19 cellular contexts compared by ENCODE assay signal in the genomic region with DNA sequence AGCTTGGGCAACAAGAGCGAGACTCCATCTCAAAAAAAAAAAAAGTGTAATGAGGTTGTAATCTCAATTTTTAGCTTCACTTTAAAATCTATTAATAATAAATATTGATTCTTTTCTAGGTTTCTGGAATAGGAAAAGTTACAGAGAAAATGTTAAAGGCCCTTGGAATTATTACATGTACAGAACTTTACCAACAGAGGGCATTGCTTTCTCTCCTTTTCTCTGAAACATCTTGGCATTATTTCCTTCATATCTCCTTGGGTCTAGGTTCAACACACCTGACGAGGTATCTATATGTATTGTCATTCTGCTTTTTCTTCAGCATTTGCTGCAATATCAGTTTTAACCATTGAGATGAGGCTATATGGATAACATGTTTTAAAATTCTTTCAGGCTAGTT. TPM values are rescaled to one million over a fixed set of nuclear protein-coding genes. Genes with fewer than 3 reads are reported as not detected.
DNase-seq lines count a peak whose midpoint lies in the region; ATAC-seq, FAIRE-seq and TF ChIP-seq lines count a peak whose summit lies in the region.
"Had no signal": no experiment of that assay in that cellular context is flagged by ENCODE, and none has a peak within 500 bp of the region (broad histone marks: within the 10 kb centered on the region; RNA-seq: fewer than 3 reads in every experiment).

No MANE protein-coding gene starts in this region.

- peaks cover 21% of the 10 kb centered on the region for H3K36me3 Mint-ChIP-seq in activated CD4-positive, alpha-beta T cell treated with anti-CD3 and anti-CD28 coated beads, Interleukin-2, amount 10 ng/mL, durations not matched to agents 7 days and 5 days (ENCODE audit: low read depth)
- H3K36me3 Mint-ChIP-seq in stimulated activated memory B cell treated with anti-CD40 and anti-IgM and Interleukin-4, amounts not matched to agents 10 μg/mL and 1 μg/mL and 100 μg/mL, for 72 hours: peaks cover 28% of the 10 kb centered on the region

- H3K27ac ChIP-seq in AG04450 (ENCODE audit: low read depth, low read length) (no peak overlapping the region), HCT116 (ENCODE audit: low read depth, low read length) (no peak overlapping the region), GM12878 (ENCODE audit: control insufficient read depth, insufficient read depth) (no peak overlapping the region), liver (ENCODE audit: low read depth in 1 of 2, low read length in 2 of 2) (no peak overlapping the region)
- H3K27ac ChIP-seq: dorsolateral prefrontal cortex, GM23248, HL-60 had no signal

- FAIRE-seq in GM12878 (lab: Jason Lieb, UNC): peak; percentile 27
- FAIRE-seq: RCC 7860 had no signal

- no peaks in the 10 kb centered on the region for H3K9me2 ChIP-seq in HCT116 (ENCODE audit: insufficient read depth)

- H3K36me3 ChIP-seq in HCT116 (ENCODE audit: control insufficient read depth in 1 of 2, insufficient read depth in 2 of 2, low read length in 2 of 2): 0 out of 4 replicates have a peak, but pooled peaks cover 0 to 2% of the 10 kb centered on the region in 2 experiments
- H3K36me3 ChIP-seq in GM12878 (ENCODE audit: control insufficient read depth in 2 of 2, insufficient read depth in 2 of 2, low read length in 1 of 2): peaks cover 0 to 20% of the 10 kb centered on the region in 2 experiments
- H3K36me3 ChIP-seq in liver (ENCODE audit: control insufficient read depth in 4 of 4, insufficient read depth in 3 of 4, low read depth in 1 of 4, low read length in 3 of 4): peaks cover 2 to 17% (median 9%) of the 10 kb centered on the region in 4 donors

- POLR2A ChIA-PET in AG04450 (lab: Yijun Ruan, JAX) (no interaction called here), HCT116 (lab: Charles Lee) (no interaction called here), GM12878 (lab: Charles Lee) (no interaction called here)
- POLR2A ChIA-PET in activated CD4-positive, alpha-beta T cell treated with anti-CD3 and anti-CD28 coated beads, Interleukin-2, amount 10 ng/mL, durations not matched to agents 7 days and 5 days (lab: Charles Lee): no interaction called here

- no peak overlapping the region for H3K4me3 ChIP-seq in AG04450 (ENCODE audit: low read depth, low read length)
- H3K4me3 ChIP-seq in HCT116 (replicated peaks in 1 of 2; ENCODE audit: low read depth in 1 of 2, low read length in 2 of 2): no peak overlapping the region
- H3K4me3 ChIP-seq in GM12878: no peak overlapping the region
- H3K4me3 ChIP-seq in liver (ENCODE audit: low read depth in 1 of 3, low read length in 3 of 3): no peak overlapping the region
- H3K4me3 ChIP-seq: dorsolateral prefrontal cortex, GM23248, MG63 had no signal

- H3K27me3 Mint-ChIP-seq in activated CD4-positive, alpha-beta T cell treated with anti-CD3 and anti-CD28 coated beads, Interleukin-2, amount 10 ng/mL, durations not matched to agents 7 days and 5 days: no peaks in the 10 kb centered on the region
- no peaks in the 10 kb centered on the region for H3K27me3 Mint-ChIP-seq in stimulated activated memory B cell treated with anti-CD40 and anti-IgM and Interleukin-4, amounts not matched to agents 10 μg/mL and 1 μg/mL and 100 μg/mL, for 72 hours
- H3K27me3 Mint-ChIP-seq: CD4-positive, alpha-beta T cell; naive B cell; T-helper 17 cell had no signal

- H2AFZ ChIP-seq in HCT116 (ENCODE audit: low read depth, low read length, poor library complexity, severe bottlenecking) (no peak overlapping the region), GM12878 (ENCODE audit: control insufficient read depth, low read depth, low read length) (no peak overlapping the region)
- H2AFZ ChIP-seq: GM23248 had no signal

- CTCF ChIA-PET in AG04450 (lab: Charles Lee): interaction anchor here (0.5 to 0.7 kb wide), 3 partner anchors 16 to 142 kb away, joined by 3 to 4 read pairs (median 4); no protein-coding TSS in a partner anchor
- CTCF ChIA-PET in HCT116 (lab: Charles Lee): no interaction called here
- CTCF ChIA-PET in GM12878 (lab: Yijun Ruan, JAX): interaction anchor here (0.6 to 1.6 kb wide), 6 partner anchors 8 to 1774 kb away, joined by 3 to 4 read pairs (median 3); no protein-coding TSS in a partner anchor
- CTCF ChIA-PET in activated CD4-positive, alpha-beta T cell treated with anti-CD3 and anti-CD28 coated beads, Interleukin-2, amount 10 ng/mL, durations not matched to agents 7 days and 5 days (lab: Charles Lee): no interaction called here

- H4K20me1 ChIP-seq in HCT116 (ENCODE audit: insufficient read depth): no peaks in the 10 kb centered on the region
- no peaks in the 10 kb centered on the region for H4K20me1 ChIP-seq in GM12878 (ENCODE audit: control insufficient read depth, insufficient read depth)

- no peak for TF ChIP-seq EP300 in GM12878 (IDR thresholded peaks at IDR 0.05; ENCODE audit: borderline replicate concordance in 1 of 2, control insufficient read depth in 1 of 2, low read depth in 2 of 2, low read length in 2 of 2)

- DNase-seq in AG04450 (ENCODE audit: low read depth, low spot score) (no peak), HCT116 (ENCODE audit: low read depth, low spot score) (no peak), GM12878 (ENCODE audit: low read depth, low spot score) (no peak), hypothalamus (lab: John Stamatoyannopoulos, UW) (no peak)
- DNase-seq in activated CD4-positive, alpha-beta T cell treated with anti-CD3 and anti-CD28 coated beads, Interleukin-2, amount 10 ng/mL, durations not matched to agents 7 days and 5 days: no peak
- DNase-seq: activated T-cell treated with anti-CD3 and anti-CD28 coated beads, Interleukin-2, amount 50 U/mL, for 1 hour; CD4-positive, alpha-beta T cell; dorsolateral prefrontal cortex; GM23248; MG63; naive B cell; right cardiac atrium; stimulated activated naive CD8-positive, alpha-beta T cell treated with anti-CD3 and anti-CD28 coated beads, Interleukin-15, Interleukin-2, amounts not matched to agents 100 U/mL and 50 U/mL, for 24 hours; T-helper 17 cell had no signal

- H3K4me2 ChIP-seq in HCT116 (ENCODE audit: low read length): no peak overlapping the region
- H3K4me2 ChIP-seq in GM12878 (ENCODE audit: control insufficient read depth, insufficient read depth): no peak overlapping the region

- H3K9me3 ChIP-seq in AG04450 (ENCODE audit: control insufficient read depth, insufficient read depth, low read length) (no peaks in the 10 kb centered on the region), HCT116 (ENCODE audit: control insufficient read depth in 1 of 2, insufficient read depth in 1 of 2, low read depth in 1 of 2, low read length in 2 of 2) (no peaks in the 10 kb centered on the region), GM12878 (replicated peaks; ENCODE audit: control insufficient read depth, insufficient read depth, low read length) (no peaks in the 10 kb centered on the region), liver (ENCODE audit: control insufficient read depth in 4 of 4, low read length in 3 of 4) (no peaks in the 10 kb centered on the region)
- H3K9me3 ChIP-seq: MG63 had no signal

- H3K79me2 ChIP-seq in HCT116 (ENCODE audit: insufficient read depth, low read length) (no peaks in the 10 kb centered on the region), GM12878 (ENCODE audit: control insufficient read depth, insufficient read depth, low read length) (no peaks in the 10 kb centered on the region)

- H3K9ac ChIP-seq in HCT116 (ENCODE audit: low read length): no peak overlapping the region
- H3K9ac ChIP-seq in GM12878 (ENCODE audit: control insufficient read depth, insufficient read depth, low read length): no peak overlapping the region
- H3K9ac ChIP-seq in liver (ENCODE audit: low read depth in 1 of 2, low read length in 2 of 2): no peak overlapping the region
- H3K9ac ChIP-seq: GM23248 had no signal

- intact Hi-C loops in HCT116 (cut with micrococcal nuclease) (no loop called here), GM12878 (cut with micrococcal nuclease; ENCODE audit: unreplicated experiment) (loop anchor here (10.0 kb wide), 1 partner anchor 150 kb away; no protein-coding TSS in a partner anchor)

- 98% methylated on average over 2 of the region's 2 CpGs for WGBS in GM12878 (ENCODE audit: insufficient coverage, insufficient replicate concordance, low lambda C conversion rate, missing lambda C conversion rate)
- 95% methylated on average over 2 of the region's 2 CpGs for WGBS in liver

- H3K4me1 ChIP-seq in HCT116 (ENCODE audit: control insufficient read depth in 1 of 2, insufficient read depth in 2 of 2, low read length in 2 of 2) (no peaks in the 10 kb centered on the region), GM12878 (ENCODE audit: control insufficient read depth, insufficient read depth, low read length) (no peaks in the 10 kb centered on the region), liver (ENCODE audit: control insufficient read depth in 4 of 4, insufficient read depth in 4 of 4, low read length in 3 of 4) (no peaks in the 10 kb centered on the region)

- TF ChIP-seq POLR2A in HCT116 (IDR thresholded peaks at IDR 0.05; ENCODE audit: borderline replicate concordance, extremely low read depth, insufficient read depth, insufficient read length) (no peak), GM12878 (IDR thresholded peaks at IDR 0.05; ENCODE audit: low read depth, low read length) (no peak)

- peak; percentile 28 for TF ChIP-seq RAD21 in HCT116 (IDR thresholded peaks at IDR 0.05; ENCODE audit: low read depth)
- TF ChIP-seq RAD21 in GM12878 (IDR thresholded peaks at IDR 0.05; ENCODE audit: insufficient read depth, low read depth, low read length): peak; percentile 22
- peak; percentile 42 to 47 for TF ChIP-seq RAD21 in liver (IDR thresholded peaks at IDR 0.05)

- TF ChIP-seq CTCF in AG04450 (IDR thresholded peaks at IDR 0.05; ENCODE audit: low read depth, low read length) (peak; percentile 35), HCT116 (IDR thresholded peaks at IDR 0.05 in 2 of 3, conservative IDR thresholded peaks at IDR 0.05 in 1 of 3; ENCODE audit: borderline replicate concordance in 1 of 3, insufficient read depth in 1 of 3, low read depth in 2 of 3, low read length in 2 of 3) (peak; percentile 18 to 29 (median 27); a peak in 3 of 6 replicates), GM12878 (IDR thresholded peaks at IDR 0.05 in 2 of 3, conservative IDR thresholded peaks at IDR 0.05 in 1 of 3; ENCODE audit: control insufficient read depth in 2 of 3, extremely low read depth in 1 of 3, insufficient read depth in 1 of 3, low read depth in 3 of 3, low read length in 3 of 3) (0 out of 6 replicates have a peak, but pooled peaks of 1 of the 3 experiments have one; percentile 9), liver (IDR thresholded peaks at IDR 0.05; ENCODE audit: low read depth, low read length, missing input control) (no peak)

- peaks cover 4% of the 10 kb centered on the region for H3K4me1 Mint-ChIP-seq in activated CD4-positive, alpha-beta T cell treated with anti-CD3 and anti-CD28 coated beads, Interleukin-2, amount 10 ng/mL, durations not matched to agents 7 days and 5 days
- no peaks in the 10 kb centered on the region for H3K4me1 Mint-ChIP-seq in stimulated activated memory B cell treated with anti-CD40 and anti-IgM and Interleukin-4, amounts not matched to agents 10 μg/mL and 1 μg/mL and 100 μg/mL, for 72 hours
- H3K4me1 Mint-ChIP-seq: naive B cell had no signal

- in situ Hi-C loops in GM12878 (cut with MboI): no loop called here

- RAD21 ChIA-PET in HCT116 (lab: Charles Lee; ENCODE audit: low non-redundant PET in 1 of 2, low total read pairs in 2 of 2, uncharacterized antibody in 2 of 2, unreplicated experiment in 2 of 2): no interaction called here
- RAD21 ChIA-PET in GM12878 (lab: Charles Lee; ENCODE audit: unreplicated experiment): no interaction called here

- H3K4me3 Mint-ChIP-seq in activated CD4-positive, alpha-beta T cell treated with anti-CD3 and anti-CD28 coated beads, Interleukin-2, amount 10 ng/mL, durations not matched to agents 7 days and 5 days: no peak overlapping the region
- no peak overlapping the region for H3K4me3 Mint-ChIP-seq in stimulated activated memory B cell treated with anti-CD40 and anti-IgM and Interleukin-4, amounts not matched to agents 10 μg/mL and 1 μg/mL and 100 μg/mL, for 72 hours
- H3K4me3 Mint-ChIP-seq: CD4-positive, alpha-beta T cell; naive B cell; T-helper 17 cell had no signal

- H3K9me3 Mint-ChIP-seq in activated CD4-positive, alpha-beta T cell treated with anti-CD3 and anti-CD28 coated beads, Interleukin-2, amount 10 ng/mL, durations not matched to agents 7 days and 5 days: no peaks in the 10 kb centered on the region
- no peaks in the 10 kb centered on the region for H3K9me3 Mint-ChIP-seq in stimulated activated memory B cell treated with anti-CD40 and anti-IgM and Interleukin-4, amounts not matched to agents 10 μg/mL and 1 μg/mL and 100 μg/mL, for 72 hours
- H3K9me3 Mint-ChIP-seq: CD4-positive, alpha-beta T cell; naive B cell had no signal

- SMC1A ChIA-PET in GM12878 (lab: Charles Lee; ENCODE audit: uncharacterized antibody, unreplicated experiment): interaction anchor here (0.8 to 3.2 kb wide), 3 partner anchors 85 to 96 kb away, joined by 3 to 12 read pairs (median 3); no protein-coding TSS in a partner anchor

- no peak overlapping the region for H3K27ac Mint-ChIP-seq in activated CD4-positive, alpha-beta T cell treated with anti-CD3 and anti-CD28 coated beads, Interleukin-2, amount 10 ng/mL, durations not matched to agents 7 days and 5 days
- no peak overlapping the region for H3K27ac Mint-ChIP-seq in stimulated activated memory B cell treated with anti-CD40 and anti-IgM and Interleukin-4, amounts not matched to agents 10 μg/mL and 1 μg/mL and 100 μg/mL, for 72 hours
- H3K27ac Mint-ChIP-seq: CD4-positive, alpha-beta T cell; T-helper 17 cell had no signal

- H3K27me3 ChIP-seq in AG04450 (ENCODE audit: control insufficient read depth, insufficient read depth, low read length) (no peaks in the 10 kb centered on the region), HCT116 (ENCODE audit: insufficient read depth, low read length) (no peaks in the 10 kb centered on the region), GM12878 (replicated peaks in 1 of 2; ENCODE audit: control insufficient read depth in 2 of 2, insufficient read depth in 2 of 2, low read length in 1 of 2) (no peaks in the 10 kb centered on the region), liver (ENCODE audit: control insufficient read depth in 4 of 4, insufficient read depth in 4 of 4, low read length in 3 of 4) (no peaks in the 10 kb centered on the region)
- H3K27me3 ChIP-seq: dorsolateral prefrontal cortex, MG63 had no signal

- BruUV-seq in HCT116 (replicated peaks; lab: Mats Ljungman, UMichigan): no TSS peak
- no TSS peak for BruUV-seq in GM12878 (replicated peaks; lab: Mats Ljungman, UMichigan)

- ATAC-seq in HCT116 (no peak), GM12878 (no peak), GM19035 (IDR thresholded peaks at IDR 0.05; ENCODE audit: unreplicated experiment) (no peak)
- ATAC-seq in stimulated activated memory B cell treated with anti-CD40 and anti-IgM and Interleukin-4, amounts not matched to agents 10 μg/mL and 1 μg/mL and 100 μg/mL, for 72 hours: no peak
- ATAC-seq: right cardiac atrium; stimulated activated naive CD8-positive, alpha-beta T cell treated with anti-CD3 and anti-CD28 coated beads, Interleukin-15, Interleukin-2, amounts not matched to agents 100 U/mL and 50 U/mL, for 24 hours; T-helper 17 cell had no signal

RNA-seq across cellular contexts. Expression of a gene that starts 26.6 kb away (rescaled TPM):
- polyA plus RNA-seq in AG04450 (2011; rRNA removed): 0.04 and 0.06 TPM in 2 replicates
- 0.83 TPM in 1 of 2 replicates, not detected in the other for polyA minus RNA-seq in AG04450 (2011; rRNA and poly(A)+ RNA removed)
- total RNA-seq in HCT116 (2021; ENCODE audit: unreplicated experiment): 0.84 TPM
- polyA plus RNA-seq in HCT116 (2012): 0.10 and 0.18 TPM in 2 replicates
- total RNA-seq in GM12878 (2013; cell fraction: nucleolus; rRNA removed): 2.4 and 2.8 TPM in 2 replicates
- 0.73 and 1.0 TPM in 2 replicates for total RNA-seq in GM12878 (2014; rRNA removed)
- 0.83 and 0.98 TPM in 2 replicates for total RNA-seq in GM12878 (2014; rRNA removed; fragmentation: Illumina TruSeq; extraction: Trizol)
- total RNA-seq in GM12878 (2021): 0.66 and 0.87 TPM in 2 replicates
- polyA plus RNA-seq in GM12878 (2011; ENCODE audit: low read depth): 0.21 TPM
- polyA plus RNA-seq in GM12878 (2011; rRNA removed): 0.68 and 1.1 TPM in 2 replicates
- 0.05 and 0.12 TPM in 2 replicates for polyA plus RNA-seq in GM12878 (2011; cell fraction: cytosol; rRNA removed)
- polyA plus RNA-seq in GM12878 (2011; cell fraction: nucleus; rRNA removed): 1.3 and 1.6 TPM in 2 replicates
- 0.52 and 0.70 TPM in 2 replicates for polyA plus RNA-seq in GM12878 (2012)
- polyA plus RNA-seq in GM12878 (2014; fragmentation: Illumina TruSeq; extraction: Trizol): 0.65 and 0.72 TPM in 2 replicates
- 1 to 10 TPM; 1.4 to 2.4 TPM for polyA plus RNA-seq in GM12878 (2014; fragmentation: Nextera tagmentation; extraction: Ambion mirVana)
- 0.39 and 0.65 TPM in 2 replicates for polyA plus RNA-seq in GM12878 (2014; rRNA removed)
- 1 to 10 TPM in 1 of 2 experiments, under 1 TPM in 1; 0.34 to 1.0 TPM for polyA plus RNA-seq in GM12878 (2016; fragmentation: Nextera tagmentation; extraction: Ambion mirVana)
- 0.29 and 1.3 TPM in 2 replicates for polyA minus RNA-seq in GM12878 (2011; rRNA and poly(A)+ RNA removed)
- not detected in 2 replicates for polyA minus RNA-seq in GM12878 (2011; cell fraction: cytosol; rRNA and poly(A)+ RNA removed)
- polyA minus RNA-seq in GM12878 (2011; cell fraction: nucleus; rRNA and poly(A)+ RNA removed): 0.97 and 2.9 TPM in 2 replicates
- total RNA-seq in liver: 1 to 10 TPM in 1 of 2 donors, under 1 TPM in 1; 0.93 to 1.4 TPM
- under 1 TPM; 0.05 to 0.10 TPM for polyA plus RNA-seq in liver
- total RNA-seq in activated CD4-positive, alpha-beta T cell treated with anti-CD3 and anti-CD28 coated beads, Interleukin-2, amount 10 ng/mL, durations not matched to agents 7 days and 5 days: under 1 TPM in 1 of 2 experiments, not detected in 1; 0.07 TPM
- total RNA-seq: GM23248 had no signal

Comparison
In these comparisons a context has a peak if more than half of its experiments do, and no peak if none do; other contexts are left out.
1. CTCF ChIA-PET loops: an anchor here in AG04450 (0.5 to 0.7 kb wide) and GM12878 (0.6 to 1.6 kb wide); none called in HCT116 and activated CD4-positive, alpha-beta T cell treated with anti-CD3 and anti-CD28 coated beads, Interleukin-2, amount 10 ng/mL, durations not matched to agents 7 days and 5 days.